Comparison of ENCODE assay signal across 15 cellular contexts in genomic region chr11:64839887-64840782, GRCh38. TPM values are rescaled to one million over a fixed set of nuclear protein-coding genes. Genes with fewer than 3 reads are reported as not detected.
DNase-seq lines count a peak whose midpoint lies in the region; ATAC-seq, FAIRE-seq and TF ChIP-seq lines count a peak whose summit lies in the region.
"Had no signal": no experiment of that assay in that cellular context is flagged by ENCODE, and none has a peak within 500 bp of the region (broad histone marks: within the 10 kb centered on the region; RNA-seq: fewer than 3 reads in every experiment).

No MANE protein-coding gene starts in this region.

- H3K9me3 ChIP-seq in GM12878 (replicated peaks; ENCODE audit: control insufficient read depth, insufficient read depth, low read length) (no peaks in the 10 kb centered on the region), neuronal stem cell (replicated peaks in 1 of 2; ENCODE audit: control insufficient read depth in 2 of 2, insufficient read depth in 1 of 2, low read depth in 1 of 2, low read length in 2 of 2) (no peaks in the 10 kb centered on the region)
- H3K9me3 ChIP-seq: BLaER1 had no signal

- TF ChIP-seq EP300 in GM12878 (IDR thresholded peaks at IDR 0.05; ENCODE audit: borderline replicate concordance in 1 of 2, control insufficient read depth in 1 of 2, low read depth in 2 of 2, low read length in 2 of 2), result no peak

- CTCF ChIA-PET in GM12878 (lab: Yijun Ruan, JAX), result interaction anchor here (0.6 to 1.4 kb wide), 3 partner anchors 357 to 476 kb away, joined by 3 to 4 read pairs (median 4); no protein-coding TSS in a partner anchor

- POLR2A ChIA-PET in GM12878 (lab: Charles Lee), result interaction anchor here (0.5 kb wide), 1 partner anchor 170 kb away, joined by 3 read pairs; no protein-coding TSS in a partner anchor

- no peak overlapping the region for H2BK5ac ChIP-seq in neuronal stem cell (ENCODE audit: low read length)

- H3K4me1 ChIP-seq in GM12878 (ENCODE audit: control insufficient read depth, insufficient read depth, low read length) (peaks cover 10% of the 10 kb centered on the region), neuronal stem cell (ENCODE audit: control insufficient read depth in 2 of 2, insufficient read depth in 1 of 2, low read depth in 1 of 2, low read length in 2 of 2) (peaks cover 15 to 20% of the 10 kb centered on the region in 2 donors)

- no peak overlapping the region for H3K4me3 ChIP-seq in GM06990 (replicated peaks; ENCODE audit: low read depth, low read length)
- H3K4me3 ChIP-seq in GM12878, result no peak overlapping the region
- no peak overlapping the region for H3K4me3 ChIP-seq in neuronal stem cell (ENCODE audit: low read length in 2 of 2)
- H3K4me3 ChIP-seq: BLaER1, GM23338 had no signal

- no peak for TF ChIP-seq RAD21 in GM12878 (IDR thresholded peaks at IDR 0.05; ENCODE audit: insufficient read depth, low read depth, low read length)

- no TSS peak for BruUV-seq in GM12878 (replicated peaks; lab: Mats Ljungman, UMichigan)

- peak; percentile 52 for DNase-seq in DMS53 (lab: John Stamatoyannopoulos, UW)
- no peak for DNase-seq in DMS53 treated with DMSO at 0.1 percent for 48 hours (lab: John Stamatoyannopoulos, UW; ENCODE audit: unreplicated experiment)
- no peak for DNase-seq in GM06990 (ENCODE audit: extremely low read depth, insufficient read length)
- no peak for DNase-seq in GM12878 (ENCODE audit: low read depth, low spot score)
- no peak for DNase-seq in neuronal stem cell (ENCODE audit: low spot score)
- no peak for DNase-seq in SIG-M5 treated with dmso at 0.1 percent for 504 hours (lab: John Stamatoyannopoulos, UW; ENCODE audit: unreplicated experiment)
- no peak for DNase-seq in stimulated activated CD4-positive, alpha-beta T cell treated with anti-CD3 and anti-CD28 coated beads, Interleukin-4, amount 100 ng/mL, for 4 hours
- no peak for DNase-seq in DMS153 (lab: John Stamatoyannopoulos, UW)
- DNase-seq: 8988T, AML-193, Calu3, H7 had no signal

- H3K14ac ChIP-seq in neuronal stem cell (ENCODE audit: low read length), result peak overlapping the region; percentile 38

- peaks cover 2% of the 10 kb centered on the region for H3K79me1 ChIP-seq in neuronal stem cell (ENCODE audit: low read depth, low read length)

- RAD21 ChIA-PET in GM12878 (lab: Charles Lee; ENCODE audit: unreplicated experiment), result no interaction called here

- peak; percentile 4; the same call in 1 of the 3 replicates for ATAC-seq in GM12878
- ATAC-seq: GM23338 had no signal

- H3K9ac ChIP-seq in GM12878 (ENCODE audit: control insufficient read depth, insufficient read depth, low read length) (no peak overlapping the region), neuronal stem cell (ENCODE audit: low read depth, low read length, poor library complexity) (peak overlapping the region; percentile 47)
- H3K9ac ChIP-seq: BLaER1 had no signal

- no peaks in the 10 kb centered on the region for H4K20me1 ChIP-seq in GM12878 (ENCODE audit: control insufficient read depth, insufficient read depth)

- H2AFZ ChIP-seq in GM12878 (ENCODE audit: control insufficient read depth, low read depth, low read length), result no peak overlapping the region
- no peak overlapping the region for H2AFZ ChIP-seq in neuronal stem cell (ENCODE audit: low read length)
- H2AFZ ChIP-seq: GM23338 had no signal

- no peak overlapping the region for H3K4ac ChIP-seq in neuronal stem cell (ENCODE audit: low read length)

- H4K91ac ChIP-seq in neuronal stem cell (ENCODE audit: low read depth, low read length, poor library complexity), result no peak overlapping the region

- H2BK120ac ChIP-seq in neuronal stem cell (ENCODE audit: low read depth, low read length), result no peak overlapping the region

- H3K4me2 ChIP-seq in GM12878 (ENCODE audit: control insufficient read depth, insufficient read depth), result no peak overlapping the region
- no peak overlapping the region for H3K4me2 ChIP-seq in neuronal stem cell (ENCODE audit: insufficient read depth, low read length, poor library complexity, severe bottlenecking)
- H3K4me2 ChIP-seq: BLaER1, GM23338 had no signal

- no peaks in the 10 kb centered on the region for H3K36me3 ChIP-seq in GM06990 (ENCODE audit: control insufficient read depth, insufficient read depth, low read length)
- H3K36me3 ChIP-seq in GM12878 (ENCODE audit: control insufficient read depth in 2 of 2, insufficient read depth in 2 of 2, low read length in 1 of 2), result no peaks in the 10 kb centered on the region
- no peaks in the 10 kb centered on the region for H3K36me3 ChIP-seq in neuronal stem cell (replicated peaks in 1 of 2; ENCODE audit: control insufficient read depth in 2 of 2, insufficient read depth in 2 of 2, low read length in 2 of 2)
- H3K36me3 ChIP-seq: BLaER1 had no signal

- intact Hi-C loops in GM12878 (cut with micrococcal nuclease; ENCODE audit: unreplicated experiment), result loop anchor here (2.0 to 10.0 kb wide), 2 partner anchors 53 to 415 kb away; no protein-coding TSS in a partner anchor

- SMC1A ChIA-PET in GM12878 (lab: Charles Lee; ENCODE audit: uncharacterized antibody, unreplicated experiment), result interaction anchor here (1.1 kb wide), 1 partner anchor 19 kb away, joined by 3 read pairs; no protein-coding TSS in a partner anchor

- H3K27ac ChIP-seq in GM12878 (ENCODE audit: control insufficient read depth, insufficient read depth), result no peak overlapping the region
- no peak overlapping the region for H3K27ac ChIP-seq in neuronal stem cell (replicated peaks; ENCODE audit: low read length)
- H3K27ac ChIP-seq: BLaER1 had no signal

- FAIRE-seq in GM12878 (lab: Jason Lieb, UNC), result no peak
- FAIRE-seq: GM12891 had no signal

- H3K79me2 ChIP-seq in GM12878 (ENCODE audit: control insufficient read depth, insufficient read depth, low read length), result no peaks in the 10 kb centered on the region

- no peak overlapping the region for H2BK12ac ChIP-seq in neuronal stem cell (ENCODE audit: low read length)

- peak overlapping the region; percentile 73 for H2BK15ac ChIP-seq in neuronal stem cell (ENCODE audit: low read length)

- in situ Hi-C loops in GM12878 (cut with MboI), result no loop called here

- peak overlapping the region; percentile 80 for H3K18ac ChIP-seq in neuronal stem cell (ENCODE audit: low read length)

- peak overlapping the region; percentile 52 for H2AK5ac ChIP-seq in neuronal stem cell (ENCODE audit: low read depth, low read length)

- no peak overlapping the region for H3K23ac ChIP-seq in neuronal stem cell (ENCODE audit: low read depth, low read length, poor library complexity)

- H4K8ac ChIP-seq in neuronal stem cell (ENCODE audit: low read depth, low read length), result no peak overlapping the region

- no peak for TF ChIP-seq POLR2A in GM12878 (IDR thresholded peaks at IDR 0.05; ENCODE audit: low read depth, low read length)

- 77% methylated on average over 24 of the region's 24 CpGs for WGBS in GM12878 (ENCODE audit: insufficient coverage, insufficient replicate concordance, low lambda C conversion rate, missing lambda C conversion rate)
- no CpG with 5 or more reads among the region's 24 CpGs for WGBS in neuronal stem cell (ENCODE audit: extremely low coverage in 2 of 2, insufficient read length in 2 of 2, insufficient replicate concordance in 1 of 2), 2 donors

- H3K27me3 ChIP-seq in GM06990 (replicated peaks; ENCODE audit: control insufficient read depth, insufficient read depth, low read length) (no peaks in the 10 kb centered on the region), GM12878 (replicated peaks in 1 of 2; ENCODE audit: control insufficient read depth in 2 of 2, insufficient read depth in 2 of 2, low read length in 1 of 2) (no peaks in the 10 kb centered on the region), neuronal stem cell (ENCODE audit: control insufficient read depth in 3 of 3, insufficient read depth in 3 of 3, low read depth in 1 of 3, low read length in 3 of 3) (peaks cover 0 to 24% (median 8%) of the 10 kb centered on the region in 3 experiments)

- TF ChIP-seq CTCF in GM06990 (IDR thresholded peaks at IDR 0.05; ENCODE audit: insufficient read depth, low read length, poor library complexity, severe bottlenecking) (peak; percentile 14), GM12878 (IDR thresholded peaks at IDR 0.05 in 2 of 3, conservative IDR thresholded peaks at IDR 0.05 in 1 of 3; ENCODE audit: control insufficient read depth in 2 of 3, extremely low read depth in 1 of 3, insufficient read depth in 1 of 3, low read depth in 3 of 3, low read length in 3 of 3) (no peak)

RNA-seq across cellular contexts. Expression of gene CDC42BPG, which starts 4.3 kb away (rescaled TPM):
- 0.73 and 1.6 TPM in 2 replicates for total RNA-seq in GM12878 (2013; cell fraction: nucleolus; rRNA removed)
- total RNA-seq in GM12878 (2014; rRNA removed) (0.11 and 1.3 TPM in 2 replicates), GM12878 (2014; rRNA removed; fragmentation: Illumina TruSeq; extraction: Trizol) (0.09 TPM in 2 replicates), GM12878 (2021) (0.36 and 0.45 TPM in 2 replicates)
- polyA plus RNA-seq in GM12878 (2011; ENCODE audit: low read depth), result 0.10 TPM
- polyA plus RNA-seq in GM12878 (2011; rRNA removed) (0.04 and 0.12 TPM in 2 replicates), GM12878 (2014; fragmentation: Illumina TruSeq; extraction: Trizol) (0.03 and 0.46 TPM in 2 replicates), GM12878 (2014; fragmentation: Nextera tagmentation; extraction: Ambion mirVana) (under 1 TPM in 1 of 2 experiments, not detected in 1; 0.02 TPM), GM12878 (2014; rRNA removed) (0.44 and 0.53 TPM in 2 replicates), GM12878 (2016; fragmentation: Nextera tagmentation; extraction: Ambion mirVana) (under 1 TPM; 0.04 TPM)
- 0.10 and 0.13 TPM in 2 replicates for polyA plus RNA-seq in GM12878 (2011; cell fraction: cytosol; rRNA removed)
- 0.48 and 0.92 TPM in 2 replicates for polyA plus RNA-seq in GM12878 (2011; cell fraction: nucleus; rRNA removed)
- polyA plus RNA-seq in GM12878 (2012), result 0.22 and 0.45 TPM in 2 replicates
- polyA minus RNA-seq in GM12878 (2011; rRNA and poly(A)+ RNA removed), result 0.05 TPM in 1 of 2 replicates, not detected in the other
- 0.13 TPM in 1 of 2 replicates, not detected in the other for polyA minus RNA-seq in GM12878 (2011; cell fraction: cytosol; rRNA and poly(A)+ RNA removed)
- polyA minus RNA-seq in GM12878 (2011; cell fraction: nucleus; rRNA and poly(A)+ RNA removed), result 0.19 and 0.24 TPM in 2 replicates
- polyA plus RNA-seq in neuronal stem cell (2013, experiment 1 of 2), result 1.1 TPM
- 1.1 TPM for polyA plus RNA-seq in neuronal stem cell (2013, experiment 2 of 2)

RNA-seq across cellular contexts. Expression of gene MEN1, which starts 29.8 kb away (rescaled TPM):
- 19.7 and 20.0 TPM in 2 replicates for total RNA-seq in GM12878 (2013; cell fraction: nucleolus; rRNA removed)
- 14.4 and 19.0 TPM in 2 replicates for total RNA-seq in GM12878 (2014; rRNA removed)
- total RNA-seq in GM12878 (2014; rRNA removed; fragmentation: Illumina TruSeq; extraction: Trizol), result 6.3 and 6.5 TPM in 2 replicates
- 31.1 and 32.6 TPM in 2 replicates for total RNA-seq in GM12878 (2021)
- 34.2 TPM for polyA plus RNA-seq in GM12878 (2011; ENCODE audit: low read depth)
- polyA plus RNA-seq in GM12878 (2011; rRNA removed), result 6.0 and 19.0 TPM in 2 replicates
- polyA plus RNA-seq in GM12878 (2011; cell fraction: cytosol; rRNA removed), result 21.8 and 25.3 TPM in 2 replicates
- polyA plus RNA-seq in GM12878 (2011; cell fraction: nucleus; rRNA removed), result 82.8 and 85.9 TPM in 2 replicates
- polyA plus RNA-seq in GM12878 (2012), result 23.4 and 25.0 TPM in 2 replicates
- 13.0 and 22.4 TPM in 2 replicates for polyA plus RNA-seq in GM12878 (2014; fragmentation: Illumina TruSeq; extraction: Trizol)
- 1 to 10 TPM; 2.5 to 4.1 TPM for polyA plus RNA-seq in GM12878 (2014; fragmentation: Nextera tagmentation; extraction: Ambion mirVana)
- polyA plus RNA-seq in GM12878 (2014; rRNA removed), result 26.8 and 37.5 TPM in 2 replicates
- polyA plus RNA-seq in GM12878 (2016; fragmentation: Nextera tagmentation; extraction: Ambion mirVana), result 10 to 100 TPM; 38.9 to 39.7 TPM
- polyA minus RNA-seq in GM12878 (2011; rRNA and poly(A)+ RNA removed), result 11.0 and 14.9 TPM in 2 replicates
- polyA minus RNA-seq in GM12878 (2011; cell fraction: cytosol; rRNA and poly(A)+ RNA removed), result 11.9 and 14.7 TPM in 2 replicates
- 11.5 and 17.5 TPM in 2 replicates for polyA minus RNA-seq in GM12878 (2011; cell fraction: nucleus; rRNA and poly(A)+ RNA removed)
- polyA plus RNA-seq in neuronal stem cell (2013, experiment 1 of 2), result 59.7 TPM
- 59.7 TPM for polyA plus RNA-seq in neuronal stem cell (2013, experiment 2 of 2)

RNA-seq across cellular contexts. Expression of gene MAP4K2, which starts 37.1 kb away (rescaled TPM):
- total RNA-seq in GM12878 (2013; cell fraction: nucleolus; rRNA removed), result 51.0 and 55.9 TPM in 2 replicates
- total RNA-seq in GM12878 (2014; rRNA removed) (66.7 and 74.7 TPM in 2 replicates), GM12878 (2014; rRNA removed; fragmentation: Illumina TruSeq; extraction: Trizol) (36.9 and 41.0 TPM in 2 replicates), GM12878 (2021) (78.1 and 79.2 TPM in 2 replicates)
- polyA plus RNA-seq in GM12878 (2011; ENCODE audit: low read depth), result 11.2 TPM
- polyA plus RNA-seq in GM12878 (2011; rRNA removed) (27.3 and 49.9 TPM in 2 replicates), GM12878 (2014; fragmentation: Illumina TruSeq; extraction: Trizol) (16.1 and 42.8 TPM in 2 replicates), GM12878 (2014; fragmentation: Nextera tagmentation; extraction: Ambion mirVana) (1 to 10 TPM in 1 of 2 experiments, under 1 TPM in 1; 0.98 to 4.4 TPM), GM12878 (2014; rRNA removed) (69.0 and 71.8 TPM in 2 replicates), GM12878 (2016; fragmentation: Nextera tagmentation; extraction: Ambion mirVana) (10 to 100 TPM; 47.8 to 52.9 TPM)
- polyA plus RNA-seq in GM12878 (2011; cell fraction: cytosol; rRNA removed), result 73.2 and 91.2 TPM in 2 replicates
- polyA plus RNA-seq in GM12878 (2011; cell fraction: nucleus; rRNA removed), result 284 and 290 TPM in 2 replicates
- polyA plus RNA-seq in GM12878 (2012), result 33.8 and 37.8 TPM in 2 replicates
- polyA minus RNA-seq in GM12878 (2011; rRNA and poly(A)+ RNA removed), result 58.6 and 101 TPM in 2 replicates
- polyA minus RNA-seq in GM12878 (2011; cell fraction: cytosol; rRNA and poly(A)+ RNA removed), result 25.9 and 26.6 TPM in 2 replicates
- 50.8 and 62.9 TPM in 2 replicates for polyA minus RNA-seq in GM12878 (2011; cell fraction: nucleus; rRNA and poly(A)+ RNA removed)
- polyA plus RNA-seq in neuronal stem cell (2013, experiment 1 of 2), result 11.1 TPM
- polyA plus RNA-seq in neuronal stem cell (2013, experiment 2 of 2), result 11.6 TPM

RNA-seq across cellular contexts. Expression of gene EHD1, which starts 38.3 kb away (rescaled TPM):
- total RNA-seq in GM12878 (2013; cell fraction: nucleolus; rRNA removed), result 122 and 128 TPM in 2 replicates
- total RNA-seq in GM12878 (2014; rRNA removed) (50.9 and 64.6 TPM in 2 replicates), GM12878 (2014; rRNA removed; fragmentation: Illumina TruSeq; extraction: Trizol) (24.3 and 24.5 TPM in 2 replicates), GM12878 (2021) (165 and 166 TPM in 2 replicates)
- 43.3 TPM for polyA plus RNA-seq in GM12878 (2011; ENCODE audit: low read depth)
- polyA plus RNA-seq in GM12878 (2011; rRNA removed) (21.0 and 50.4 TPM in 2 replicates), GM12878 (2014; fragmentation: Illumina TruSeq; extraction: Trizol) (18.9 and 71.4 TPM in 2 replicates), GM12878 (2014; fragmentation: Nextera tagmentation; extraction: Ambion mirVana) (1 to 10 TPM; 1.0 to 2.2 TPM), GM12878 (2014; rRNA removed) (68.5 and 102 TPM in 2 replicates), GM12878 (2016; fragmentation: Nextera tagmentation; extraction: Ambion mirVana) (10 to 100 TPM; 88.1 to 97.5 TPM)
- 79.0 and 83.3 TPM in 2 replicates for polyA plus RNA-seq in GM12878 (2011; cell fraction: cytosol; rRNA removed)
- polyA plus RNA-seq in GM12878 (2011; cell fraction: nucleus; rRNA removed), result 107 and 190 TPM in 2 replicates
- 112 and 125 TPM in 2 replicates for polyA plus RNA-seq in GM12878 (2012)
- 75.9 and 95.9 TPM in 2 replicates for polyA minus RNA-seq in GM12878 (2011; rRNA and poly(A)+ RNA removed)
- polyA minus RNA-seq in GM12878 (2011; cell fraction: cytosol; rRNA and poly(A)+ RNA removed), result 32.5 and 39.8 TPM in 2 replicates
- polyA minus RNA-seq in GM12878 (2011; cell fraction: nucleus; rRNA and poly(A)+ RNA removed), result 37.4 and 72.2 TPM in 2 replicates
- 24.4 TPM for polyA plus RNA-seq in neuronal stem cell (2013, experiment 1 of 2)
- polyA plus RNA-seq in neuronal stem cell (2013, experiment 2 of 2), result 23.3 TPM
